In the genomic region with DNA sequence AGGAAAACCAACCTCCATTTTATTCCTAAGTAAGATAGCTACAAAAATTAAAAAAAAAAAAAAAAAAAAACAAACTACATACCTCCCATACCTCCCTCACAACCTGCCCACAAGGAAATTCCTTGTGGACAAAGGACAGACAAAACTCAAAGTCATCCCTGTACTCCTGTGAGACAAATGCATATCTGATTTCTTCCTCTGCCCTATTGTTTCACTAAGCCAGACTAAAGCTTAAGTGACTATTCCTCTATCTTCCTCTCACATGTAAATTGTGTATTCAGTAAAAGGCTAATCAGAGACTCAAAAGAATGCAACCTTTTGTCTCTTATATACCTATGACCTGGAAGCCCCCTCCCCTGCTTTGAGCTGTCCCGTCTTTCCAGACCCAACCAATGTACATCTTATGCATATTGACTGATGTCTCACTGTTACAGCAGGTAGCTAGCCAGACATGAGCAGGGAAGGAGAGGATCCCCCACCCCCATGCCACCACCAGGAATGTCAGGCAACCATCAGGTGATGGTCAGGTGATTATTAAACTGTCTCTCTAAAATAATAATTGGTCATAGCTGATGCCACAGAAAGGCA, we compare ENCODE assay signal across 1 cellular context.
TF ChIP-seq lines count a peak whose summit lies in the region.

No MANE protein-coding gene starts in this region.

TF ChIP-seq in GM23338, 12 proteins besides CTCF, POLR2A, EP300 and RAD21:
- no peak for TF ChIP-seq ETS1 (IDR thresholded peaks at IDR 0.05)
- TF ChIP-seq, protein P1, sequence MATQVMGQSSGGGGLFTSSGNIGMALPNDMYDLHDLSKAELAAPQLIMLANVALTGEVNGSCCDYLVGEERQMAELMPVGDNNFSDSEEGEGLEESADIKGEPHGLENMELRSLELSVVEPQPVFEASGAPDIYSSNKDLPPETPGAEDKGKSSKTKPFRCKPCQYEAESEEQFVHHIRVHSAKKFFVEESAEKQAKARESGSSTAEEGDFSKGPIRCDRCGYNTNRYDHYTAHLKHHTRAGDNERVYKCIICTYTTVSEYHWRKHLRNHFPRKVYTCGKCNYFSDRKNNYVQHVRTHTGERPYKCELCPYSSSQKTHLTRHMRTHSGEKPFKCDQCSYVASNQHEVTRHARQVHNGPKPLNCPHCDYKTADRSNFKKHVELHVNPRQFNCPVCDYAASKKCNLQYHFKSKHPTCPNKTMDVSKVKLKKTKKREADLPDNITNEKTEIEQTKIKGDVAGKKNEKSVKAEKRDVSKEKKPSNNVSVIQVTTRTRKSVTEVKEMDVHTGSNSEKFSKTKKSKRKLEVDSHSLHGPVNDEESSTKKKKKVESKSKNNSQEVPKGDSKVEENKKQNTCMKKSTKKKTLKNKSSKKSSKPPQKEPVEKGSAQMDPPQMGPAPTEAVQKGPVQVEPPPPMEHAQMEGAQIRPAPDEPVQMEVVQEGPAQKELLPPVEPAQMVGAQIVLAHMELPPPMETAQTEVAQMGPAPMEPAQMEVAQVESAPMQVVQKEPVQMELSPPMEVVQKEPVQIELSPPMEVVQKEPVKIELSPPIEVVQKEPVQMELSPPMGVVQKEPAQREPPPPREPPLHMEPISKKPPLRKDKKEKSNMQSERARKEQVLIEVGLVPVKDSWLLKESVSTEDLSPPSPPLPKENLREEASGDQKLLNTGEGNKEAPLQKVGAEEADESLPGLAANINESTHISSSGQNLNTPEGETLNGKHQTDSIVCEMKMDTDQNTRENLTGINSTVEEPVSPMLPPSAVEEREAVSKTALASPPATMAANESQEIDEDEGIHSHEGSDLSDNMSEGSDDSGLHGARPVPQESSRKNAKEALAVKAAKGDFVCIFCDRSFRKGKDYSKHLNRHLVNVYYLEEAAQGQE (IDR thresholded peaks at IDR 0.05; ENCODE audit: unreplicated experiment): no peak
- TF ChIP-seq NANOG (IDR thresholded peaks at IDR 0.05; ENCODE audit: borderline replicate concordance): no peak
- no peak for TF ChIP-seq POLR2AphosphoS5 (IDR thresholded peaks at IDR 0.05; ENCODE audit: low read depth)
- no peak for TF ChIP-seq ZNF114 (CRISPR knock-in tag; IDR thresholded peaks at IDR 0.05)
- no peak for TF ChIP-seq STAT1 (IDR thresholded peaks at IDR 0.05; ENCODE audit: unreplicated experiment)
